Comparison of ENCODE assay signal across 8 cellular contexts in genomic region chr1:197146108-197147095, GRCh38. TPM values are rescaled to one million over a fixed set of nuclear protein-coding genes. Genes with fewer than 3 reads are reported as not detected.
DNase-seq lines count a peak whose midpoint lies in the region; ATAC-seq and TF ChIP-seq lines count a peak whose summit lies in the region.

Gene ASPM (minus strand): TSS chr1:197146669. CDS start chr1:197146437, 232 bp downstream.

- peak within 1 kb of the TSS; percentile 91 for H3K4me3 Mint-ChIP-seq in activated CD8-positive, alpha-beta T cell treated with anti-CD3 and anti-CD28 coated beads, Interleukin-2, amount 10 ng/mL, durations not matched to agents 7 days and 5 days

- H3K4me3 ChIP-seq in lung, result peak within 1 kb of the TSS; percentile 61

- H3K36me3 ChIP-seq in lung (ENCODE audit: control insufficient read depth in 2 of 2, insufficient read depth in 2 of 2, low read length in 2 of 2), result no peaks in the 10 kb centered on the region

- no peaks in the 10 kb centered on the region for H3K9me3 Mint-ChIP-seq in activated CD8-positive, alpha-beta T cell treated with anti-CD3 and anti-CD28 coated beads, Interleukin-2, amount 10 ng/mL, durations not matched to agents 7 days and 5 days (ENCODE audit: insufficient read depth)

- peak; percentile 70 for DNase-seq in CMK (ENCODE audit: low read depth)
- DNase-seq in GM20000 (ENCODE audit: low spot score), result peak; percentile 92
- DNase-seq in HS-5 (ENCODE audit: low read depth), result peak; percentile 79
- DNase-seq in NK-92 (lab: John Stamatoyannopoulos, UW; ENCODE audit: unreplicated experiment), result peak; percentile 49
- peak; percentile 98 for DNase-seq in activated CD8-positive, alpha-beta T cell treated with anti-CD3 and anti-CD28 coated beads, Interleukin-2, amount 10 ng/mL, durations not matched to agents 7 days and 5 days
- peak; percentile 90 for DNase-seq in effector CD8-positive, alpha-beta T cell (lab: John Stamatoyannopoulos, UW)
- DNase-seq in lung (ENCODE audit: low spot score), result peak; percentile 96
- peak; percentile 86 to 91 (median 89) for DNase-seq in stimulated activated CD4-positive, alpha-beta T cell treated with anti-CD3 and anti-CD28 coated beads, TNF-alpha, amount 100 ng/mL, for 24 hours (ENCODE audit: low read depth in 3 of 3)

- CTCF ChIA-PET in activated CD8-positive, alpha-beta T cell treated with anti-CD3 and anti-CD28 coated beads, Interleukin-2, amount 10 ng/mL, durations not matched to agents 7 days and 5 days (lab: Charles Lee), result interaction anchor here (1.7 kb wide), 1 partner anchor 34 kb away, joined by 5 read pairs; no protein-coding TSS in a partner anchor

- peaks cover 27% of the 10 kb centered on the region for H3K4me1 Mint-ChIP-seq in activated CD8-positive, alpha-beta T cell treated with anti-CD3 and anti-CD28 coated beads, Interleukin-2, amount 10 ng/mL, durations not matched to agents 7 days and 5 days (ENCODE audit: low read depth)

- peak; percentile 99 for ATAC-seq in activated CD8-positive, alpha-beta T cell treated with anti-CD3 and anti-CD28 coated beads, Interleukin-2, amount 10 ng/mL, durations not matched to agents 7 days and 5 days
- peak; percentile 99 for ATAC-seq in lung (ENCODE audit: insufficient read depth, low FRiP score)

- WGBS in lung, 2 donors, result 1% methylated on average over 66 to 67 of the region's 67 CpGs

- H3K27me3 ChIP-seq in lung (ENCODE audit: control insufficient read depth, insufficient read depth), result no peaks in the 10 kb centered on the region

- H3K27ac ChIP-seq in lung (ENCODE audit: low read depth in 1 of 2, low read length in 1 of 2), result no peak within 1 kb of the TSS

- peaks cover 3 to 5% of the 10 kb centered on the region in 2 donors for H3K4me1 ChIP-seq in lung (ENCODE audit: control insufficient read depth in 2 of 2, insufficient read depth in 2 of 2, low read length in 2 of 2)

- H3K36me3 Mint-ChIP-seq in activated CD8-positive, alpha-beta T cell treated with anti-CD3 and anti-CD28 coated beads, Interleukin-2, amount 10 ng/mL, durations not matched to agents 7 days and 5 days (ENCODE audit: low read depth), result peaks cover 31% of the 10 kb centered on the region

- no peak for TF ChIP-seq CTCF in GM20000 (IDR thresholded peaks at IDR 0.05; ENCODE audit: extremely low read depth, missing control alignments)
- TF ChIP-seq CTCF in lung (IDR thresholded peaks at IDR 0.05; ENCODE audit: control extremely low read depth, extremely low read depth), result no peak

- H3K27me3 Mint-ChIP-seq in activated CD8-positive, alpha-beta T cell treated with anti-CD3 and anti-CD28 coated beads, Interleukin-2, amount 10 ng/mL, durations not matched to agents 7 days and 5 days (ENCODE audit: low read depth), result no peaks in the 10 kb centered on the region

- POLR2A ChIA-PET in activated CD8-positive, alpha-beta T cell treated with anti-CD3 and anti-CD28 coated beads, Interleukin-2, amount 10 ng/mL, durations not matched to agents 7 days and 5 days (lab: Charles Lee), result interaction anchor here (0.6 kb wide), 1 partner anchor 42 kb away, joined by 7 read pairs; no protein-coding TSS in a partner anchor

- peak within 1 kb of the TSS; percentile 98 for H3K27ac Mint-ChIP-seq in activated CD8-positive, alpha-beta T cell treated with anti-CD3 and anti-CD28 coated beads, Interleukin-2, amount 10 ng/mL, durations not matched to agents 7 days and 5 days

- H3K9me3 ChIP-seq in lung (ENCODE audit: control insufficient read depth in 2 of 2, insufficient read depth in 1 of 2, low read length in 1 of 2), result no peaks in the 10 kb centered on the region

RNA-seq across cellular contexts. Expression of gene ASPM, which starts in this region (rescaled TPM):
- 10 to 100 TPM; 87.5 to 87.9 TPM for total RNA-seq in activated CD8-positive, alpha-beta T cell treated with anti-CD3 and anti-CD28 coated beads, Interleukin-2, amount 10 ng/mL, durations not matched to agents 7 days and 5 days
- 1 to 10 TPM in 1 of 2 donors, under 1 TPM in 1; 0.55 to 7.3 TPM for total RNA-seq in lung
- under 1 TPM; 0.47 to 0.55 TPM for polyA plus RNA-seq in lung

Comparison
In these comparisons a context has a peak if more than half of its experiments do, and no peak if none do; other contexts are left out.
1. RNA of gene ASPM (total RNA-seq): 87.5 to 87.9 TPM in activated CD8-positive, alpha-beta T cell treated with anti-CD3 and anti-CD28 coated beads, Interleukin-2, amount 10 ng/mL, durations not matched to agents 7 days and 5 days; 0.55 to 7.3 TPM in lung; every median in the first group is over 10 times any median in the second.
2. Peak in every context shown above with its lines, with median percentiles within 50 percentile points of each other: DNase-seq.